In the genomic region with DNA sequence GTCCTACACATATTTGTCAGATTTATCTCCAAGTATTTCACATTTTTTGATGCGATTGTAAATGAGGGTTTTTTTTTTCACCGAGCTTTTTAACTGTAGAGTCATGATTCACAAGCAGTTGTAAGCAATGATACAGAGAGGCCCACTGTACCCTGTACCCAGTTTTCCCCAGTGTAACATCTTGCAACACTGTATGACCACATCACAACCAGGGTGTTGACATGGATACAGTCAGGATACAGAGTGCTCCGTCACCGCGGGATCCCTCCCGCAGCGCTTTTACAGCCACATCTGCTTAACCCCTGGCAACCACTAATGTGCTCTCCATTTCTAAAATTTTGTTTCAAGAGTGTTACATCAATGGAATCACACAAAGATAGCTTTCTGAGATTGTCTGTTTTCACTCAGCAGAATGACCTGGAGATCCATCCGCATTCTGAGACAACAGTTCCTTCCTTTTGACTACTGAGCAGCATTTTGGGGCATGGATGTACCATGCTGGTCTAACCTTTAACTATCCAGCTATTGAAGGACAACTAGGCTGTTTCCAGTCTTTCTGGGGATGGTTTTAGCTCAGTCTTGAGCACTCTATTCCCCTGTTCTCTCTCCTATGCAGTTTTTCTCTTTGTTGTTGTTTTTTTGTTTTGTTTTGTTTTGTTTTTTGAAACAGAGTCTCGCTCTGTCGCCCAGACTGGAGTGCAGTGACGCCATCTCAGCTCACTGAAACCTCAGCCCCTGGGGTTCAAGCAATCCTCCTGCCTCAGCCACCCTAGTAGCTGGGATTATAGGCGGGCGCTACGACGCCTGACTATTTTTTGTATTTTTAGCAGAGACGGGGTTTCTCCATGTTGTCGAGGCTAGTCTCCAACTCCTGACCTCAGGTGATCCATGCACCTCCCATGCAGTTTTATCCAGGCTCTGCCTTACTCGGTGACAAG, we compare ENCODE assay signal across 12 cellular contexts. TPM values are rescaled to one million over a fixed set of nuclear protein-coding genes. Genes with fewer than 3 reads are reported as not detected.
A peak's percentile ranks its signal among the peaks of the same experiment; 100 is the strongest.
DNase-seq lines count a peak whose midpoint lies in the region; ATAC-seq and TF ChIP-seq lines count a peak whose summit lies in the region.
"Had no signal": no experiment of that assay in that cellular context is flagged by ENCODE, and none has a peak within 500 bp of the region (broad histone marks: within the 10 kb centered on the region; RNA-seq: fewer than 3 reads in every experiment).

No MANE protein-coding gene starts in this region.

- intact Hi-C loops in sigmoid colon (cut with DNase I): no loop called here

- H3K4me3 ChIP-seq in Peyer's patch: no peak overlapping the region
- H3K4me3 ChIP-seq in fibroblast of villous mesenchyme (ENCODE audit: low read depth, low read length): no peak overlapping the region
- no peak overlapping the region for H3K4me3 ChIP-seq in sigmoid colon
- H3K4me3 ChIP-seq: HAP-1 had no signal

- H3K27me3 ChIP-seq in Peyer's patch: no peaks in the 10 kb centered on the region
- H3K27me3 ChIP-seq in sigmoid colon: no peaks in the 10 kb centered on the region

- no peak for TF ChIP-seq EP300 in sigmoid colon (IDR thresholded peaks at IDR 0.05)

- H3K27ac ChIP-seq in Peyer's patch (no peak overlapping the region), sigmoid colon (no peak overlapping the region)

- TF ChIP-seq POLR2A in Peyer's patch (IDR thresholded peaks at IDR 0.05): no peak
- TF ChIP-seq POLR2A in sigmoid colon (IDR thresholded peaks at IDR 0.05): no peak

- H3K9me3 ChIP-seq in Peyer's patch (no peaks in the 10 kb centered on the region), sigmoid colon (no peaks in the 10 kb centered on the region)

- 93% methylated on average over 18 of the region's 18 CpGs for WGBS in sigmoid colon, 2 donors

- DNase-seq in GM04503 (ENCODE audit: low read depth) (peak; percentile 93), Peyer's patch (peak in 2 of 3 donors; percentile 33 to 42), fibroblast of villous mesenchyme (ENCODE audit: low read depth) (peak; percentile 95), sigmoid colon (peak; percentile 56), cerebellar cortex (ENCODE audit: low spot score) (no peak)
- DNase-seq: activated T-cell treated with anti-CD3 and anti-CD28 coated beads, Interleukin-2, amount 50 U/mL, for 72 hours; DND-41; hippocampal formation; NCI-H1105 treated with DMSO at 0.1 percent for 48 hours had no signal

- ATAC-seq in GM18517 (IDR thresholded peaks at IDR 0.05; ENCODE audit: unreplicated experiment) (no peak), GM21737 (IDR thresholded peaks at IDR 0.05; ENCODE audit: unreplicated experiment) (no peak)
- ATAC-seq: activated T-cell treated with anti-CD3 and anti-CD28 coated beads, Interleukin-2, amount 50 U/mL, for 72 hours had no signal

- H3K36me3 ChIP-seq in Peyer's patch (no peaks in the 10 kb centered on the region), sigmoid colon (no peaks in the 10 kb centered on the region)
- H3K36me3 ChIP-seq: HAP-1 had no signal

- TF ChIP-seq CTCF in Peyer's patch (IDR thresholded peaks at IDR 0.05) (no peak), fibroblast of villous mesenchyme (IDR thresholded peaks at IDR 0.05; ENCODE audit: insufficient read depth, low read depth, low read length) (no peak), sigmoid colon (IDR thresholded peaks at IDR 0.05) (no peak)

- H3K4me1 ChIP-seq in Peyer's patch (no peaks in the 10 kb centered on the region), sigmoid colon (no peaks in the 10 kb centered on the region)
- H3K4me1 ChIP-seq: HAP-1 had no signal

RNA-seq across cellular contexts. Expression of a gene that starts 25.9 kb away (rescaled TPM):
- total RNA-seq in Peyer's patch (10 to 100 TPM in 3 of 4 donors, 1 to 10 TPM in 1; 6.6 to 79.9 (median 54.7) TPM), fibroblast of villous mesenchyme (not detected in 2 replicates), sigmoid colon (1 to 10 TPM in 1 of 4 donors, under 1 TPM in 2, not detected in 1; 0.16 to 1.4 (median 0.27) TPM)
- polyA plus RNA-seq in sigmoid colon: 10 to 100 TPM; 21.7 to 30.0 (median 21.8) TPM
- total RNA-seq: activated T-cell treated with anti-CD3 and anti-CD28 coated beads, Interleukin-2, amount 50 U/mL, for 72 hours had no signal

RNA-seq across cellular contexts. Expression of a gene that starts 48.4 kb away (rescaled TPM):
- total RNA-seq in Peyer's patch: 1 to 10 TPM in 1 of 4 donors, under 1 TPM in 3; 0.18 to 4.1 (median 0.46) TPM
- under 0.01 and 0.64 TPM in 2 replicates for total RNA-seq in fibroblast of villous mesenchyme
- total RNA-seq in sigmoid colon: 1 to 10 TPM in 2 of 4 donors, under 1 TPM in 2; 0.81 to 1.4 (median 1.0) TPM
- polyA plus RNA-seq in sigmoid colon: 1 to 10 TPM; 1.2 to 1.7 (median 1.2) TPM
